Comparison of ENCODE assay signal across 8 cellular contexts in genomic region chr7:132430863-132431822, GRCh38.
DNase-seq lines count a peak whose midpoint lies in the region; ATAC-seq, FAIRE-seq and TF ChIP-seq lines count a peak whose summit lies in the region.

No MANE protein-coding gene starts in this region.

- no peak for TF ChIP-seq CTCF in AG09309 (IDR thresholded peaks at IDR 0.05; ENCODE audit: control insufficient read depth, insufficient read depth, low read depth, low read length, missing control alignments)
- no peak for TF ChIP-seq CTCF in NB4 (IDR thresholded peaks at IDR 0.05; ENCODE audit: low read depth, low read length)
- no peak for TF ChIP-seq CTCF in kidney (IDR thresholded peaks at IDR 0.05; ENCODE audit: borderline replicate concordance, extremely low read depth, insufficient read depth)

- no peak for ATAC-seq in stimulated activated memory B cell treated with anti-CD40 and anti-IgM and Interleukin-4, amounts not matched to agents 10 μg/mL and 1 μg/mL and 100 μg/mL, for 72 hours
- no peak for ATAC-seq in GM19351 (IDR thresholded peaks at IDR 0.05; ENCODE audit: unreplicated experiment)

- no peaks in the 10 kb centered on the region for H3K27me3 Mint-ChIP-seq in activated naive CD4-positive, alpha-beta T cell treated with anti-CD3 and anti-CD28 coated beads, Interleukin-2, amount 50 U/mL, for 24 hours
- peaks cover 6% of the 10 kb centered on the region for H3K27me3 Mint-ChIP-seq in stimulated activated memory B cell treated with anti-CD40 and anti-IgM and Interleukin-4, amounts not matched to agents 10 μg/mL and 1 μg/mL and 100 μg/mL, for 72 hours

- FAIRE-seq in kidney (lab: Jason Lieb, UNC) = no peak

- no peaks in the 10 kb centered on the region for H3K36me3 ChIP-seq in kidney (ENCODE audit: control insufficient read depth in 1 of 2, insufficient read depth in 2 of 2, low read length in 2 of 2)

- peak; percentile 83 for DNase-seq in AG09309 (ENCODE audit: low read depth)
- DNase-seq in NB4 (ENCODE audit: low read depth) = peak; percentile 23
- DNase-seq in mucosa of gallbladder (ENCODE audit: low spot score) = peak; percentile 15
- no peak for DNase-seq in NCI-H187 treated with DMSO at 0.1 percent for 48 hours (lab: John Stamatoyannopoulos, UW)
- DNase-seq in kidney = no peak

- H3K9me3 Mint-ChIP-seq in activated naive CD4-positive, alpha-beta T cell treated with anti-CD3 and anti-CD28 coated beads, Interleukin-2, amount 50 U/mL, for 24 hours = no peaks in the 10 kb centered on the region
- H3K9me3 Mint-ChIP-seq in stimulated activated memory B cell treated with anti-CD40 and anti-IgM and Interleukin-4, amounts not matched to agents 10 μg/mL and 1 μg/mL and 100 μg/mL, for 72 hours = peaks cover 5% of the 10 kb centered on the region

- H3K36me3 Mint-ChIP-seq in activated naive CD4-positive, alpha-beta T cell treated with anti-CD3 and anti-CD28 coated beads, Interleukin-2, amount 50 U/mL, for 24 hours = no peaks in the 10 kb centered on the region
- H3K36me3 Mint-ChIP-seq in stimulated activated memory B cell treated with anti-CD40 and anti-IgM and Interleukin-4, amounts not matched to agents 10 μg/mL and 1 μg/mL and 100 μg/mL, for 72 hours = no peaks in the 10 kb centered on the region

- H3K4me3 Mint-ChIP-seq in activated naive CD4-positive, alpha-beta T cell treated with anti-CD3 and anti-CD28 coated beads, Interleukin-2, amount 50 U/mL, for 24 hours = peak overlapping the region; percentile 5
- no peak overlapping the region for H3K4me3 Mint-ChIP-seq in stimulated activated memory B cell treated with anti-CD40 and anti-IgM and Interleukin-4, amounts not matched to agents 10 μg/mL and 1 μg/mL and 100 μg/mL, for 72 hours

- TF ChIP-seq POLR2A in NB4 (IDR thresholded peaks at IDR 0.05; ENCODE audit: extremely low read depth, insufficient read length) = no peak

- no peak overlapping the region for H3K9ac ChIP-seq in kidney (ENCODE audit: low read length in 2 of 2)

- H3K4me1 ChIP-seq in kidney (ENCODE audit: control insufficient read depth in 1 of 2, insufficient read depth in 1 of 2, low read depth in 1 of 2, low read length in 2 of 2) = no peaks in the 10 kb centered on the region

- peaks cover 82% of the 10 kb centered on the region for H3K4me1 Mint-ChIP-seq in activated naive CD4-positive, alpha-beta T cell treated with anti-CD3 and anti-CD28 coated beads, Interleukin-2, amount 50 U/mL, for 24 hours
- H3K4me1 Mint-ChIP-seq in stimulated activated memory B cell treated with anti-CD40 and anti-IgM and Interleukin-4, amounts not matched to agents 10 μg/mL and 1 μg/mL and 100 μg/mL, for 72 hours = peaks cover 5% of the 10 kb centered on the region

- H3K4me3 ChIP-seq in AG09309 (ENCODE audit: control insufficient read depth, low read depth, low read length) = no peak overlapping the region
- H3K4me3 ChIP-seq in NB4 (ENCODE audit: low read depth, low read length) = no peak overlapping the region
- H3K4me3 ChIP-seq in kidney (ENCODE audit: low read length in 2 of 2) = no peak overlapping the region

- H3K27ac ChIP-seq in kidney (ENCODE audit: low read depth in 2 of 2, low read length in 2 of 2) = no peak overlapping the region

- intact Hi-C loops in kidney (cut with DNase I) = no loop called here

- peak overlapping the region; percentile 93 for H3K27ac Mint-ChIP-seq in activated naive CD4-positive, alpha-beta T cell treated with anti-CD3 and anti-CD28 coated beads, Interleukin-2, amount 50 U/mL, for 24 hours
- H3K27ac Mint-ChIP-seq in stimulated activated memory B cell treated with anti-CD40 and anti-IgM and Interleukin-4, amounts not matched to agents 10 μg/mL and 1 μg/mL and 100 μg/mL, for 72 hours = no peak overlapping the region

- no peaks in the 10 kb centered on the region for H3K9me3 ChIP-seq in kidney (ENCODE audit: control insufficient read depth in 1 of 2, low read length in 2 of 2)

Comparison
In these comparisons a context has a peak if more than half of its experiments do, and no peak if none do; other contexts are left out.
1. DNase-seq: peak in AG09309 (single experiment), NB4 (single experiment) and mucosa of gallbladder (single experiment); none in NCI-H187 treated with DMSO at 0.1 percent for 48 hours (single experiment) and kidney (single experiment).